ENCODE assay signal across 16 cellular contexts in genomic region chr6:16727996-16728395, GRCh38. TPM values are rescaled to one million over a fixed set of nuclear protein-coding genes. Genes with fewer than 3 reads are reported as not detected.
DNase-seq lines count a peak whose midpoint lies in the region; ATAC-seq, FAIRE-seq and TF ChIP-seq lines count a peak whose summit lies in the region.
"Had no signal": no experiment of that assay in that cellular context is flagged by ENCODE, and none has a peak within 500 bp of the region (broad histone marks: within the 10 kb centered on the region; RNA-seq: fewer than 3 reads in every experiment).

No MANE protein-coding gene starts in this region.

- H3K4me2 ChIP-seq in mesendoderm (ENCODE audit: low read length) = no peak overlapping the region
- H3K4me2 ChIP-seq: BLaER1 had no signal

- DNase-seq in CD14-positive monocyte (ENCODE audit: low spot score) (peak; percentile 79), Kasumi-1 (lab: John Stamatoyannopoulos, UW) (peak; percentile 17 to 37), mesendoderm (peak; percentile 61), tibial nerve (ENCODE audit: low spot score in 2 of 2) (no peak), small intestine (no peak)
- DNase-seq in stimulated activated CD8-positive, alpha-beta memory T cell treated with anti-CD3 and anti-CD28 coated beads, Interleukin-4, amount 100 ng/mL, for 48 hours = no peak
- DNase-seq: activated CD4-positive, alpha-beta T cell treated with anti-CD3 and anti-CD28 coated beads for 48 hours; activated naive CD4-positive, alpha-beta T cell treated with anti-CD3 and anti-CD28 coated beads, Interleukin-2, amount 50 U/mL, for 16 hours; NCI-H1048; NCI-H526; stimulated activated CD4-positive, alpha-beta T cell treated with anti-CD3 and anti-CD28 coated beads, Interleukin-12 subunit alpha, Interleukin-12 subunit beta, amount 100 ng/mL, for 4 hours had no signal

- no peaks in the 10 kb centered on the region for H3K36me3 ChIP-seq in mesendoderm (ENCODE audit: control insufficient read depth, insufficient read depth, low read length)
- no peaks in the 10 kb centered on the region for H3K36me3 ChIP-seq in tibial nerve
- H3K36me3 ChIP-seq in small intestine (ENCODE audit: control insufficient read depth in 2 of 2, insufficient read depth in 2 of 2, low read length in 2 of 2) = no peaks in the 10 kb centered on the region
- H3K36me3 ChIP-seq: BLaER1 had no signal

- H3K36me3 Mint-ChIP-seq in CD14-positive monocyte = peaks cover 2 to 11% of the 10 kb centered on the region in 2 donors
- H3K36me3 Mint-ChIP-seq in activated T-helper 17 cell treated with anti-CD3 and anti-CD28 coated beads, Interleukin-2, amount 50 U/mL, for 72 hours (ENCODE audit: low read depth) = peaks cover 44% of the 10 kb centered on the region

- H3K9me3 ChIP-seq in tibial nerve (no peaks in the 10 kb centered on the region), small intestine (ENCODE audit: control insufficient read depth, low read depth) (no peaks in the 10 kb centered on the region)
- H3K9me3 ChIP-seq: BLaER1 had no signal

- TF ChIP-seq POLR2A in tibial nerve (IDR thresholded peaks at IDR 0.05) = no peak

- no peak overlapping the region for H2BK120ac ChIP-seq in mesendoderm (ENCODE audit: low read depth, low read length)

- H3K56ac ChIP-seq in mesendoderm (ENCODE audit: low read length) = no peak overlapping the region

- H3K4me1 ChIP-seq in mesendoderm (ENCODE audit: control insufficient read depth, low read depth, low read length) = no peaks in the 10 kb centered on the region
- H3K4me1 ChIP-seq in tibial nerve = peaks cover 0 to 48% (median 37%) of the 10 kb centered on the region in 4 donors
- peaks cover 4 to 30% of the 10 kb centered on the region in 2 donors for H3K4me1 ChIP-seq in small intestine (ENCODE audit: control insufficient read depth in 2 of 2, insufficient read depth in 1 of 2, low read depth in 1 of 2, low read length in 1 of 2)

- H3K27ac ChIP-seq in mesendoderm (ENCODE audit: low read depth, low read length) (no peak overlapping the region), tibial nerve (no peak overlapping the region), small intestine (ENCODE audit: low read depth in 1 of 2, low read length in 1 of 2) (no peak overlapping the region)
- H3K27ac ChIP-seq: BLaER1 had no signal

- no peak overlapping the region for H4K5ac ChIP-seq in mesendoderm (ENCODE audit: low read length)

- ATAC-seq in activated T-helper 17 cell treated with anti-CD3 and anti-CD28 coated beads, Interleukin-2, amount 50 U/mL, for 72 hours (replicated peaks) = no peak
- no peak for ATAC-seq in GM21717 (IDR thresholded peaks at IDR 0.05; ENCODE audit: unreplicated experiment)

- H4K8ac ChIP-seq in mesendoderm (ENCODE audit: low read depth, low read length) = no peak overlapping the region

- H2BK15ac ChIP-seq in mesendoderm (replicated peaks; ENCODE audit: low read depth) = no peak overlapping the region

- no peak for FAIRE-seq in small intestine (lab: Jason Lieb, UNC)
- FAIRE-seq: colon had no signal

- H2AK5ac ChIP-seq in mesendoderm (ENCODE audit: low read length) = no peak overlapping the region

- no peaks in the 10 kb centered on the region for H3K79me1 ChIP-seq in mesendoderm (ENCODE audit: low read length)

- WGBS in mesendoderm (ENCODE audit: extremely low coverage, insufficient coverage, low lambda C conversion rate) = no CpG with 5 or more reads among the region's 5 CpGs
- 89 to 92% methylated on average over 5 of the region's 5 CpGs for WGBS in tibial nerve, 2 donors
- 85 to 92% (median 89%) methylated on average over 5 of the region's 5 CpGs for WGBS in small intestine, 3 donors

- intact Hi-C loops in CD14-positive monocyte (cut with micrococcal nuclease) = loop anchor here in 1 of 2 donors (2.0 to 5.0 kb wide), 3 partner anchors 15 to 46 kb away; no protein-coding TSS in a partner anchor

- H3K9me3 Mint-ChIP-seq in CD14-positive monocyte = no peaks in the 10 kb centered on the region
- no peaks in the 10 kb centered on the region for H3K9me3 Mint-ChIP-seq in activated T-helper 17 cell treated with anti-CD3 and anti-CD28 coated beads, Interleukin-2, amount 50 U/mL, for 72 hours
- H3K9me3 Mint-ChIP-seq: nephron had no signal

- no peak overlapping the region for H3K23ac ChIP-seq in mesendoderm (ENCODE audit: low read length)

- TF ChIP-seq EP300 in tibial nerve (IDR thresholded peaks at IDR 0.05) = peak in 1 of 2 donors; percentile 68

- peak overlapping the region; percentile 95 to 99 (median 98) for H3K27ac Mint-ChIP-seq in CD14-positive monocyte
- no peak overlapping the region for H3K27ac Mint-ChIP-seq in activated T-helper 17 cell treated with anti-CD3 and anti-CD28 coated beads, Interleukin-2, amount 50 U/mL, for 72 hours

- H3K79me2 ChIP-seq in mesendoderm (ENCODE audit: control insufficient read depth, insufficient read depth, low read length) = no peaks in the 10 kb centered on the region

- no peak for TF ChIP-seq CTCF in CD14-positive monocyte (IDR thresholded peaks at IDR 0.05)
- no peak for TF ChIP-seq CTCF in tibial nerve (IDR thresholded peaks at IDR 0.05)

- H3K4ac ChIP-seq in mesendoderm (ENCODE audit: low read depth, low read length) = no peak overlapping the region

- H3K27me3 ChIP-seq in mesendoderm (ENCODE audit: insufficient read depth, low read length, poor library complexity) (no peaks in the 10 kb centered on the region), tibial nerve (no peaks in the 10 kb centered on the region), small intestine (ENCODE audit: control insufficient read depth in 2 of 2, insufficient read depth in 2 of 2, low read length in 2 of 2) (no peaks in the 10 kb centered on the region)
- H3K27me3 ChIP-seq: BLaER1 had no signal

- H3K4me1 Mint-ChIP-seq in CD14-positive monocyte = peaks cover 85% of the 10 kb centered on the region
- H3K4me1 Mint-ChIP-seq in activated T-helper 17 cell treated with anti-CD3 and anti-CD28 coated beads, Interleukin-2, amount 50 U/mL, for 72 hours = peaks cover 64% of the 10 kb centered on the region

- H2BK5ac ChIP-seq in mesendoderm (ENCODE audit: low read length) = no peak overlapping the region

- no peak overlapping the region for H3K18ac ChIP-seq in mesendoderm (ENCODE audit: low read length)

- peak overlapping the region; percentile 77 to 82 for H3K4me3 Mint-ChIP-seq in CD14-positive monocyte
- H3K4me3 Mint-ChIP-seq in activated T-helper 17 cell treated with anti-CD3 and anti-CD28 coated beads, Interleukin-2, amount 50 U/mL, for 72 hours = peak overlapping the region; percentile 56
- H3K4me3 Mint-ChIP-seq: nephron had no signal

- H3K9ac ChIP-seq in mesendoderm (ENCODE audit: low read length) = no peak overlapping the region
- H3K9ac ChIP-seq: BLaER1 had no signal

- no peak overlapping the region for H3K4me3 ChIP-seq in mesendoderm (ENCODE audit: low read length)
- no peak overlapping the region for H3K4me3 ChIP-seq in tibial nerve
- H3K4me3 ChIP-seq in small intestine (ENCODE audit: low read depth in 1 of 2, low read length in 2 of 2) = no peak overlapping the region
- H3K4me3 ChIP-seq: BLaER1 had no signal

- H3K27me3 Mint-ChIP-seq in CD14-positive monocyte (ENCODE audit: low read depth in 3 of 3) = no peaks in the 10 kb centered on the region
- no peaks in the 10 kb centered on the region for H3K27me3 Mint-ChIP-seq in activated T-helper 17 cell treated with anti-CD3 and anti-CD28 coated beads, Interleukin-2, amount 50 U/mL, for 72 hours

RNA-seq across cellular contexts. Expression of gene ATXN1, which starts 33.3 kb away (rescaled TPM):
- polyA plus RNA-seq in CD14-positive monocyte = 10 to 100 TPM in 1 of 2 donors, 1 to 10 TPM in 1; 8.8 to 10.9 TPM
- 100 to 1,000 TPM in 1 of 2 donors, 10 to 100 TPM in 1; 41.0 to 115 TPM for total RNA-seq in activated T-helper 17 cell treated with anti-CD3 and anti-CD28 coated beads, Interleukin-2, amount 50 U/mL, for 72 hours
- polyA plus RNA-seq in mesendoderm (2013, experiment 1 of 2) = 3.7 TPM
- 3.7 TPM for polyA plus RNA-seq in mesendoderm (2013, experiment 2 of 2)
- total RNA-seq in tibial nerve = 10 to 100 TPM; 24.9 to 48.0 (median 36.8) TPM
- 1 to 10 TPM; 4.6 to 6.5 (median 5.4) TPM for polyA plus RNA-seq in small intestine

Comparison
In these comparisons a context has a peak if more than half of its experiments do, and no peak if none do; other contexts are left out.
1. DNase-seq: peak in CD14-positive monocyte (single experiment), Kasumi-1 (2 of 2) and mesendoderm (single experiment); none in tibial nerve (0 of 2), stimulated activated CD8-positive, alpha-beta memory T cell treated with anti-CD3 and anti-CD28 coated beads, Interleukin-4, amount 100 ng/mL, for 48 hours (single experiment) and small intestine (single experiment).